ENCODE assay signal across 13 cellular contexts in genomic region chr14:61106627-61107147, GRCh38.
A peak's percentile ranks its signal among the peaks of the same experiment; 100 is the strongest.
DNase-seq lines count a peak whose midpoint lies in the region; ATAC-seq, FAIRE-seq and TF ChIP-seq lines count a peak whose summit lies in the region.
"Had no signal": no experiment of that assay in that cellular context is flagged by ENCODE, and none has a peak within 500 bp of the region (broad histone marks: within the 10 kb centered on the region; RNA-seq: fewer than 3 reads in every experiment).

No MANE protein-coding gene starts in this region.

- no peaks in the 10 kb centered on the region for H3K36me3 Mint-ChIP-seq in HFFc6 (ENCODE audit: low read depth)
- H3K36me3 Mint-ChIP-seq: mesothelial cell of epicardium had no signal

- no peaks in the 10 kb centered on the region for H3K36me3 ChIP-seq in adipocyte (ENCODE audit: control insufficient read depth, insufficient read depth, low read length, severe bottlenecking)
- H3K36me3 ChIP-seq in keratinocyte (ENCODE audit: control insufficient read depth in 2 of 2, extremely low read depth in 1 of 2, insufficient read depth in 2 of 2, low read length in 2 of 2): no peaks in the 10 kb centered on the region

- H3K4me3 ChIP-seq in adipocyte (ENCODE audit: low read length) (no peak overlapping the region), keratinocyte (ENCODE audit: control insufficient read depth in 2 of 3, extremely low read depth in 1 of 3, insufficient read depth in 2 of 3, low read depth in 1 of 3, low read length in 3 of 3) (no peak overlapping the region)

- H3K27ac Mint-ChIP-seq in HFFc6: no peak overlapping the region; the same call in 1 of the 2 replicates
- H3K27ac Mint-ChIP-seq: mesothelial cell of epicardium had no signal

- no peak overlapping the region for H3K27ac ChIP-seq in keratinocyte (ENCODE audit: control insufficient read depth, insufficient read depth, low read length)

- H3K4me1 Mint-ChIP-seq in HFFc6 (ENCODE audit: low read depth): peaks cover 75% of the 10 kb centered on the region

- H3K9ac ChIP-seq in adipocyte (ENCODE audit: low read length) (peak overlapping the region; percentile 5), keratinocyte (ENCODE audit: control insufficient read depth, extremely low read depth, insufficient read depth, low read length) (no peak overlapping the region)

- DNase-seq in D721Med (ENCODE audit: insufficient read length, low spot score): no peak
- no peak for DNase-seq in HFFc6
- DNase-seq in adipocyte (ENCODE audit: low read depth): no peak
- no peak for DNase-seq in keratinocyte (ENCODE audit: low read depth, low spot score)
- DNase-seq in GDM1 (lab: John Stamatoyannopoulos, UW): no peak
- no peak for DNase-seq in NCI-H446 treated with DMSO at 0.1 percent for 48 hours (lab: John Stamatoyannopoulos, UW)
- no peak for DNase-seq in NCI-H510A treated with DMSO at 0.1 percent for 48 hours (lab: John Stamatoyannopoulos, UW)
- DNase-seq: activated effector memory CD4-positive, alpha-beta T cell treated with anti-CD3 and anti-CD28 coated beads, Interleukin-2, amount 50 U/mL, for 16 hours; NCI-H226; SHP77 treated with DMSO at 0.1 percent for 48 hours had no signal

- H3K9me3 Mint-ChIP-seq in HFFc6: no peaks in the 10 kb centered on the region
- H3K9me3 Mint-ChIP-seq: mesothelial cell of epicardium had no signal

- no peaks in the 10 kb centered on the region for H4K20me1 ChIP-seq in keratinocyte (ENCODE audit: control insufficient read depth, extremely low read depth, insufficient read depth, low read length)

- H3K4me2 ChIP-seq in keratinocyte (ENCODE audit: control insufficient read depth, extremely low read depth, insufficient read depth, low read depth, low read length): peak overlapping the region; percentile 16

- no peak for ATAC-seq in HG03159 (IDR thresholded peaks at IDR 0.05; ENCODE audit: unreplicated experiment)

- H3K9me1 ChIP-seq in keratinocyte (ENCODE audit: control insufficient read depth, extremely low read depth, insufficient read depth, low read length): peaks cover 2% of the 10 kb centered on the region

- peaks cover 2% of the 10 kb centered on the region; the same call in 1 of the 2 replicates for H3K27me3 Mint-ChIP-seq in HFFc6 (ENCODE audit: insufficient read depth)

- H3K4me3 Mint-ChIP-seq in HFFc6: no peak overlapping the region
- H3K4me3 Mint-ChIP-seq: mesothelial cell of epicardium had no signal

- peaks cover 65% of the 10 kb centered on the region for H3K4me1 ChIP-seq in adipocyte (ENCODE audit: control insufficient read depth, insufficient read depth, low read length)
- H3K4me1 ChIP-seq in keratinocyte (ENCODE audit: control insufficient read depth, extremely low read depth, insufficient read depth, low read length): peaks cover 33% of the 10 kb centered on the region

- H3K27me3 ChIP-seq in adipocyte (replicated peaks; ENCODE audit: control insufficient read depth, insufficient read depth, low read length): no peaks in the 10 kb centered on the region
- no peaks in the 10 kb centered on the region for H3K27me3 ChIP-seq in keratinocyte (ENCODE audit: control insufficient read depth, extremely low read depth, insufficient read depth, low read length)

- FAIRE-seq in D721Med (lab: Jason Lieb, UNC) (no peak), keratinocyte (lab: Jason Lieb, UNC) (no peak)
- FAIRE-seq: colon had no signal

- TF ChIP-seq CTCF in D721Med (IDR thresholded peaks at IDR 0.05; ENCODE audit: insufficient read depth, missing control alignments): peak; percentile 4
- TF ChIP-seq CTCF in HFFc6 (IDR thresholded peaks at IDR 0.05): peak; percentile 71
- peak; percentile 33 to 78 (median 38) for TF ChIP-seq CTCF in keratinocyte (optimal IDR thresholded peaks at IDR 0.05 in 1 of 3, IDR thresholded peaks at IDR 0.05 in 1 of 3, conservative IDR thresholded peaks at IDR 0.05 in 1 of 3; ENCODE audit: extremely low read depth in 1 of 3, insufficient read depth in 2 of 3, low read length in 3 of 3)

- H3K9me3 ChIP-seq in adipocyte (ENCODE audit: control insufficient read depth, low read length): no peaks in the 10 kb centered on the region
- no peaks in the 10 kb centered on the region for H3K9me3 ChIP-seq in keratinocyte (ENCODE audit: control insufficient read depth, low read depth, low read length)

- H2AFZ ChIP-seq in keratinocyte (ENCODE audit: control insufficient read depth, low read length): no peak overlapping the region

- H3K79me2 ChIP-seq in keratinocyte (ENCODE audit: control insufficient read depth, insufficient read depth, low read length): no peaks in the 10 kb centered on the region

- dilution Hi-C loops in keratinocyte (cut with MboI; ENCODE audit: extremely low pct_ligation_motif_present, low sequenced_read_pairs): no loop called here

Comparison
In these comparisons a context has a peak if more than half of its experiments do, and no peak if none do; other contexts are left out.
1. CTCF ChIP-seq: peak in every context shown above with its lines; median percentile 71 in HFFc6; 38 in keratinocyte; 4 in D721Med.